In the genomic region with DNA sequence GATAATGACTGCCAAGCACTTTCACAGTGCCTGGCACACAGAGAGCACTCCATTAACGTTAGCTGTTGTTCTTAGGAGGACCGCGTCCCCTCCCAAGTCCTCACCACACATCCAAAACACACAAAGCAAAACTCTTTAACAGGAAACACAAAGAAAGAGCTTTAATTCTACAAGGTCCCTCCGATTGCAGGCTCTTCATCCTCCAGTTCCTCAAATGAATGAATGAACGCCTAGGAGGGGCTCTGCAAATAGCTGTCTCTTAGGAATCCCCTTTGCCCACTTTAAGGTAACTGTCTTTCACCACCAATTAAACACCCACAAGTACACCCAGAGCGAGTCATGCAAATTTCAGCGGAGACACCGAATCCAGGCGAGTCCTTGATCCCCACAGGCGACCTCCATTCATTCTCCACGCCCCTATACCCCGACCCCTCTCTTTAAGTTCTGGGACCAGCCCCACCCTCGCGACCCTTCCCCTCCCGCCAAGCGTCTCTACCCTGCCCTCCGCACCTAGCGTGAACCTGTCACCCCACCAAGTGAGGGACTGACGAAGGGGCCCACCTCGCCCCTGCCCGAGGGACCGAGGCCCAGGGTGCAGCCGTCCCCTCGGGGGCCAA, we compare ENCODE assay signal across 8 cellular contexts. TPM values are rescaled to one million over a fixed set of nuclear protein-coding genes. Genes with fewer than 3 reads are reported as not detected.
DNase-seq lines count a peak whose midpoint lies in the region; ATAC-seq and TF ChIP-seq lines count a peak whose summit lies in the region.

No MANE protein-coding gene starts in this region.

- DNase-seq in CD8-positive, alpha-beta memory T cell: peak in 1 of 5 donors; percentile 5
- DNase-seq in NOMO-1 treated with dmso at 0.1 percent for 144 hours (lab: John Stamatoyannopoulos, UW; ENCODE audit: unreplicated experiment): peak; percentile 2
- peak in 2 of 3 donors; percentile 21 to 60 for DNase-seq in mucosa of descending colon
- no peak for DNase-seq in NCI-H1694 (lab: John Stamatoyannopoulos, UW)
- DNase-seq in DMS153 treated with DMSO at 0.1 percent for 48 hours (lab: John Stamatoyannopoulos, UW; ENCODE audit: unreplicated experiment): no peak
- DNase-seq in NCI-H1694 treated with DMSO at 0.1 percent for 48 hours (lab: John Stamatoyannopoulos, UW): no peak

- H3K4me1 ChIP-seq in CD8-positive, alpha-beta memory T cell (ENCODE audit: insufficient read depth, low read length): peaks cover 22% of the 10 kb centered on the region
- peaks cover 13% of the 10 kb centered on the region for H3K4me1 ChIP-seq in mucosa of descending colon (ENCODE audit: low read depth)

- intact Hi-C loops in mucosa of descending colon (cut with DNase I, micrococcal nuclease): no loop called here

- H3K9me3 ChIP-seq in CD8-positive, alpha-beta memory T cell (ENCODE audit: low read length): no peaks in the 10 kb centered on the region
- H3K9me3 ChIP-seq in mucosa of descending colon: no peaks in the 10 kb centered on the region

- POLR2A ChIA-PET in CD8-positive, alpha-beta memory T cell (lab: Charles Lee): interaction anchor here (0.7 to 2.1 kb wide), 3 partner anchors 9 to 273 kb away, joined by 3 to 6 read pairs (median 3); partner anchors contain the start of gene GTF3C4

- CTCF ChIA-PET in CD8-positive, alpha-beta memory T cell (lab: Charles Lee): interaction anchor here (1.4 to 2.7 kb wide), 2 partner anchors 9 to 35 kb away, joined by 3 to 11 read pairs; no protein-coding TSS in a partner anchor

- no peak for TF ChIP-seq CTCF in mucosa of descending colon (IDR thresholded peaks at IDR 0.05)

- H3K4me1 Mint-ChIP-seq in CD8-positive, alpha-beta memory T cell: peaks cover 24 to 38% (median 38%) of the 10 kb centered on the region in 3 donors

- no peaks in the 10 kb centered on the region for H3K36me3 ChIP-seq in CD8-positive, alpha-beta memory T cell (ENCODE audit: insufficient read depth, low read length)
- H3K36me3 ChIP-seq in mucosa of descending colon (ENCODE audit: low read depth): no peaks in the 10 kb centered on the region

- H3K4me3 Mint-ChIP-seq in CD8-positive, alpha-beta memory T cell: peak overlapping the region; percentile 92 to 99 (median 95)

- peak overlapping the region; percentile 82 to 100 (median 95) for H3K27ac Mint-ChIP-seq in CD8-positive, alpha-beta memory T cell

- peaks cover 0 to 3% of the 10 kb centered on the region in 2 donors for H3K27me3 Mint-ChIP-seq in CD8-positive, alpha-beta memory T cell

- H3K9me3 Mint-ChIP-seq in CD8-positive, alpha-beta memory T cell: peaks cover 0 to 2% (median 0%) of the 10 kb centered on the region in 5 donors

- H3K27me3 ChIP-seq in CD8-positive, alpha-beta memory T cell (ENCODE audit: insufficient read depth, low read length, poor library complexity, severe bottlenecking): no peaks in the 10 kb centered on the region

- peak overlapping the region; percentile 88 for H3K4me3 ChIP-seq in CD8-positive, alpha-beta memory T cell (ENCODE audit: low read length)
- H3K4me3 ChIP-seq in mucosa of descending colon: peak overlapping the region; percentile 99

- ATAC-seq in GM21576 (IDR thresholded peaks at IDR 0.05; ENCODE audit: unreplicated experiment) (peak; percentile 6), mucosa of descending colon (no peak)

- H3K36me3 Mint-ChIP-seq in CD8-positive, alpha-beta memory T cell: peaks cover 0 to 9% (median 2%) of the 10 kb centered on the region in 3 donors

- H3K27ac ChIP-seq in CD8-positive, alpha-beta memory T cell (ENCODE audit: low read depth, low read length): peak overlapping the region; percentile 80
- H3K27ac ChIP-seq in cingulate gyrus (ENCODE audit: low read depth, low read length): peak overlapping the region; percentile 97

RNA-seq across cellular contexts. Expression of gene TSC1, which starts 0.6 kb away (rescaled TPM):
- 10 to 100 TPM; 33.9 to 37.1 TPM for total RNA-seq in CD8-positive, alpha-beta memory T cell
- polyA plus RNA-seq in CD8-positive, alpha-beta memory T cell: 12.6 TPM
- total RNA-seq in mucosa of descending colon: 10 to 100 TPM; 34.6 to 53.4 (median 52.3) TPM

RNA-seq across cellular contexts. Expression of gene GFI1B, which starts 34.7 kb away (rescaled TPM):
- not detected for total RNA-seq in CD8-positive, alpha-beta memory T cell
- not detected for polyA plus RNA-seq in CD8-positive, alpha-beta memory T cell
- total RNA-seq in mucosa of descending colon: 1 to 10 TPM; 1.4 to 2.6 (median 1.5) TPM

Comparison
In these comparisons a context has a peak if more than half of its experiments do, and no peak if none do; other contexts are left out.
1. DNase-seq: peak in NOMO-1 treated with dmso at 0.1 percent for 144 hours (single experiment) and mucosa of descending colon (2 of 3); none in NCI-H1694 (single experiment), DMS153 treated with DMSO at 0.1 percent for 48 hours (single experiment) and NCI-H1694 treated with DMSO at 0.1 percent for 48 hours (single experiment).